1 cellular context compared by ENCODE assay signal in genomic region chr14:22837059-22837749, GRCh38.
A peak's percentile ranks its signal among the peaks of the same experiment; 100 is the strongest.
TF ChIP-seq lines count a peak whose summit lies in the region.

No MANE protein-coding gene starts in this region.

TF ChIP-seq in HepG2, 621 proteins besides CTCF, POLR2A, EP300 and RAD21 (continued from another document and continues in another):
- 0 out of 2 replicates have a peak, but pooled peaks have one; percentile 59 for TF ChIP-seq ZFYVE20 (CRISPR knock-in tag; IDR thresholded peaks at IDR 0.05; ENCODE audit: borderline replicate concordance, low read depth)
- no peak for TF ChIP-seq SMARCE1 (IDR thresholded peaks at IDR 0.05; ENCODE audit: borderline replicate concordance)
- TF ChIP-seq, protein P1, sequence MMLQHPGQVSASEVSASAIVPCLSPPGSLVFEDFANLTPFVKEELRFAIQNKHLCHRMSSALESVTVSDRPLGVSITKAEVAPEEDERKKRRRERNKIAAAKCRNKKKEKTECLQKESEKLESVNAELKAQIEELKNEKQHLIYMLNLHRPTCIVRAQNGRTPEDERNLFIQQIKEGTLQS (CRISPR knock-in tag; IDR thresholded peaks at IDR 0.05): no peak
- TF ChIP-seq ZNF557 (CRISPR knock-in tag; IDR thresholded peaks at IDR 0.05): no peak
- peak; percentile 91 for TF ChIP-seq ZNF883 (CRISPR knock-in tag; IDR thresholded peaks at IDR 0.05; ENCODE audit: not compliant biosample characterization)
- TF ChIP-seq HNRNPLL (IDR thresholded peaks at IDR 0.05; ENCODE audit: low read depth, low read length, poor library complexity, severe bottlenecking): peak; percentile 59
- TF ChIP-seq ZNF850 (CRISPR knock-in tag; conservative IDR thresholded peaks at IDR 0.05): no peak
- TF ChIP-seq, protein P2, sequence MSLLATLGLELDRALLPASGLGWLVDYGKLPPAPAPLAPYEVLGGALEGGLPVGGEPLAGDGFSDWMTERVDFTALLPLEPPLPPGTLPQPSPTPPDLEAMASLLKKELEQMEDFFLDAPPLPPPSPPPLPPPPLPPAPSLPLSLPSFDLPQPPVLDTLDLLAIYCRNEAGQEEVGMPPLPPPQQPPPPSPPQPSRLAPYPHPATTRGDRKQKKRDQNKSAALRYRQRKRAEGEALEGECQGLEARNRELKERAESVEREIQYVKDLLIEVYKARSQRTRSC (CRISPR knock-in tag; IDR thresholded peaks at IDR 0.05; ENCODE audit: low read depth): peak; percentile 84; the same call in 1 of the 2 replicates
- TF ChIP-seq NCOR1 (IDR thresholded peaks at IDR 0.05; ENCODE audit: borderline replicate concordance, low read length): no peak
- no peak for TF ChIP-seq ZNF737 (CRISPR knock-in tag; IDR thresholded peaks at IDR 0.05; ENCODE audit: borderline replicate concordance)
- TF ChIP-seq, protein P3, sequence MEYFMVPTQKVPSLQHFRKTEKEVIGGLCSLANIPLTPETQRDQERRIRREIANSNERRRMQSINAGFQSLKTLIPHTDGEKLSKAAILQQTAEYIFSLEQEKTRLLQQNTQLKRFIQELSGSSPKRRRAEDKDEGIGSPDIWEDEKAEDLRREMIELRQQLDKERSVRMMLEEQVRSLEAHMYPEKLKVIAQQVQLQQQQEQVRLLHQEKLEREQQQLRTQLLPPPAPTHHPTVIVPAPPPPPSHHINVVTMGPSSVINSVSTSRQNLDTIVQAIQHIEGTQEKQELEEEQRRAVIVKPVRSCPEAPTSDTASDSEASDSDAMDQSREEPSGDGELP (IDR thresholded peaks at IDR 0.05; ENCODE audit: borderline replicate concordance, low read depth): no peak
- peak; percentile 97 for TF ChIP-seq ZNF274 (CRISPR knock-in tag; IDR thresholded peaks at IDR 0.05)
- peak; percentile 92 for TF ChIP-seq ZNF563 (CRISPR knock-in tag; IDR thresholded peaks at IDR 0.05)
- peak; percentile 78 for TF ChIP-seq SALL1 (CRISPR knock-in tag; IDR thresholded peaks at IDR 0.05)
- TF ChIP-seq ARNT (IDR thresholded peaks at IDR 0.05): no peak
- TF ChIP-seq RFX1 (IDR thresholded peaks at IDR 0.05): no peak
- peak; percentile 81; the same call in 1 of the 2 replicates for TF ChIP-seq ZBTB7A (CRISPR knock-in tag; IDR thresholded peaks at IDR 0.05)
- no peak for TF ChIP-seq HNRNPH1 (optimal IDR thresholded peaks at IDR 0.05; ENCODE audit: low read depth, low read length)
- peak; percentile 80; the same call in 1 of the 2 replicates for TF ChIP-seq KDM3A (CRISPR knock-in tag; IDR thresholded peaks at IDR 0.05; ENCODE audit: low read depth)
- TF ChIP-seq PHF8 (CRISPR knock-in tag; IDR thresholded peaks at IDR 0.05): peak; percentile 68
- 0 out of 2 replicates have a peak, but pooled peaks have one; percentile 26 for TF ChIP-seq ZNF790 (CRISPR knock-in tag; IDR thresholded peaks at IDR 0.05; ENCODE audit: borderline replicate concordance)
- TF ChIP-seq NFIB (CRISPR knock-in tag; IDR thresholded peaks at IDR 0.05; ENCODE audit: borderline replicate concordance): peak; percentile 70; the same call in 1 of the 2 replicates
- TF ChIP-seq TAF1 (CRISPR knock-in tag; IDR thresholded peaks at IDR 0.05): peak; percentile 42
- TF ChIP-seq, protein P4, sequence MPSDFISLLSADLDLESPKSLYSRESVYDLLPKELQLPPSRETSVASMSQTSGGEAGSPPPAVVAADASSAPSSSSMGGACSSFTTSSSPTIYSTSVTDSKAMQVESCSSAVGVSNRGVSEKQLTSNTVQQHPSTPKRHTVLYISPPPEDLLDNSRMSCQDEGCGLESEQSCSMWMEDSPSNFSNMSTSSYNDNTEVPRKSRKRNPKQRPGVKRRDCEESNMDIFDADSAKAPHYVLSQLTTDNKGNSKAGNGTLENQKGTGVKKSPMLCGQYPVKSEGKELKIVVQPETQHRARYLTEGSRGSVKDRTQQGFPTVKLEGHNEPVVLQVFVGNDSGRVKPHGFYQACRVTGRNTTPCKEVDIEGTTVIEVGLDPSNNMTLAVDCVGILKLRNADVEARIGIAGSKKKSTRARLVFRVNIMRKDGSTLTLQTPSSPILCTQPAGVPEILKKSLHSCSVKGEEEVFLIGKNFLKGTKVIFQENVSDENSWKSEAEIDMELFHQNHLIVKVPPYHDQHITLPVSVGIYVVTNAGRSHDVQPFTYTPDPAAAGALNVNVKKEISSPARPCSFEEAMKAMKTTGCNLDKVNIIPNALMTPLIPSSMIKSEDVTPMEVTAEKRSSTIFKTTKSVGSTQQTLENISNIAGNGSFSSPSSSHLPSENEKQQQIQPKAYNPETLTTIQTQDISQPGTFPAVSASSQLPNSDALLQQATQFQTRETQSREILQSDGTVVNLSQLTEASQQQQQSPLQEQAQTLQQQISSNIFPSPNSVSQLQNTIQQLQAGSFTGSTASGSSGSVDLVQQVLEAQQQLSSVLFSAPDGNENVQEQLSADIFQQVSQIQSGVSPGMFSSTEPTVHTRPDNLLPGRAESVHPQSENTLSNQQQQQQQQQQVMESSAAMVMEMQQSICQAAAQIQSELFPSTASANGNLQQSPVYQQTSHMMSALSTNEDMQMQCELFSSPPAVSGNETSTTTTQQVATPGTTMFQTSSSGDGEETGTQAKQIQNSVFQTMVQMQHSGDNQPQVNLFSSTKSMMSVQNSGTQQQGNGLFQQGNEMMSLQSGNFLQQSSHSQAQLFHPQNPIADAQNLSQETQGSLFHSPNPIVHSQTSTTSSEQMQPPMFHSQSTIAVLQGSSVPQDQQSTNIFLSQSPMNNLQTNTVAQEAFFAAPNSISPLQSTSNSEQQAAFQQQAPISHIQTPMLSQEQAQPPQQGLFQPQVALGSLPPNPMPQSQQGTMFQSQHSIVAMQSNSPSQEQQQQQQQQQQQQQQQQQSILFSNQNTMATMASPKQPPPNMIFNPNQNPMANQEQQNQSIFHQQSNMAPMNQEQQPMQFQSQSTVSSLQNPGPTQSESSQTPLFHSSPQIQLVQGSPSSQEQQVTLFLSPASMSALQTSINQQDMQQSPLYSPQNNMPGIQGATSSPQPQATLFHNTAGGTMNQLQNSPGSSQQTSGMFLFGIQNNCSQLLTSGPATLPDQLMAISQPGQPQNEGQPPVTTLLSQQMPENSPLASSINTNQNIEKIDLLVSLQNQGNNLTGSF (CRISPR knock-in tag; IDR thresholded peaks at IDR 0.05): no peak
- TF ChIP-seq GATA4 (IDR thresholded peaks at IDR 0.05; ENCODE audit: borderline replicate concordance, low read depth): no peak
- peak; percentile 34; the same call in 1 of the 2 replicates for TF ChIP-seq ZNF773 (CRISPR knock-in tag; IDR thresholded peaks at IDR 0.05; ENCODE audit: borderline replicate concordance)
- TF ChIP-seq RBAK (CRISPR knock-in tag; IDR thresholded peaks at IDR 0.05): no peak
- TF ChIP-seq ZNF780A (CRISPR knock-in tag; IDR thresholded peaks at IDR 0.05): no peak
- TF ChIP-seq MEIS1 (CRISPR knock-in tag; IDR thresholded peaks at IDR 0.05; ENCODE audit: borderline replicate concordance): 0 out of 2 replicates have a peak, but pooled peaks have one; percentile 73
- TF ChIP-seq HMGXB4 (CRISPR knock-in tag; IDR thresholded peaks at IDR 0.05; ENCODE audit: borderline replicate concordance in 1 of 2, low read depth in 1 of 2): peak; percentile 86 to 91
- no peak for TF ChIP-seq ZNF615 (CRISPR knock-in tag; IDR thresholded peaks at IDR 0.05; ENCODE audit: borderline replicate concordance)
- TF ChIP-seq ZNF264 (CRISPR knock-in tag; IDR thresholded peaks at IDR 0.05): 0 out of 2 replicates have a peak, but pooled peaks have one; percentile 6
- no peak; the same call in 1 of the 2 replicates for TF ChIP-seq THAP11 (CRISPR knock-in tag; IDR thresholded peaks at IDR 0.05)
- peak; percentile 67; the same call in 1 of the 2 replicates for TF ChIP-seq ZGPAT (CRISPR knock-in tag; IDR thresholded peaks at IDR 0.05)
- TF ChIP-seq KAT7 (CRISPR knock-in tag; IDR thresholded peaks at IDR 0.05; ENCODE audit: borderline replicate concordance): peak; percentile 71; the same call in 1 of the 2 replicates
- TF ChIP-seq GLI4 (CRISPR knock-in tag; IDR thresholded peaks at IDR 0.05; ENCODE audit: borderline replicate concordance): peak; percentile 86; the same call in 1 of the 2 replicates
- TF ChIP-seq, protein P5, sequence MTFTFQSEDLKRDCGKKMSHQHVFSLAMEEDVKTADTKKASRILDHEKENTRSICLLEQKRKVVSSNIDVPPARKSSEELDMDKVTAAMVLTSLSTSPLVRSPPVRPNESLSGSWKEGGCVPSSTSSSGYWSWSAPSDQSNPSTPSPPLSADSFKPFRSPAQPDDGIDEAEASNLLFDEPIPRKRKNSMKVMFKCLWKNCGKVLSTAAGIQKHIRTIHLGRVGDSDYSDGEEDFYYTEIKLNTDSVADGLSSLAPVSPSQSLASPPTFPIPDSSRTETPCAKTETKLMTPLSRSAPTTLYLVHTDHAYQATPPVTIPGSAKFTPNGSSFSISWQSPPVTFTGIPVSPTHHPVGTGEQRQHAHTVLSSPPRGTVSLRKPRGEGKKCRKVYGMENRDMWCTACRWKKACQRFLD (CRISPR knock-in tag; IDR thresholded peaks at IDR 0.05; ENCODE audit: borderline replicate concordance): no peak; the same call in 1 of the 2 replicates
- TF ChIP-seq SNRNP70 (IDR thresholded peaks at IDR 0.05; ENCODE audit: low read depth, low read length): no peak
- no peak for TF ChIP-seq HNRNPUL1 (IDR thresholded peaks at IDR 0.05; ENCODE audit: low read depth, low read length)
- TF ChIP-seq PHF20 (CRISPR knock-in tag; IDR thresholded peaks at IDR 0.05): peak; percentile 48
- TF ChIP-seq SNAPC2 (CRISPR knock-in tag; IDR thresholded peaks at IDR 0.05): peak; percentile 49
- TF ChIP-seq, protein P6, sequence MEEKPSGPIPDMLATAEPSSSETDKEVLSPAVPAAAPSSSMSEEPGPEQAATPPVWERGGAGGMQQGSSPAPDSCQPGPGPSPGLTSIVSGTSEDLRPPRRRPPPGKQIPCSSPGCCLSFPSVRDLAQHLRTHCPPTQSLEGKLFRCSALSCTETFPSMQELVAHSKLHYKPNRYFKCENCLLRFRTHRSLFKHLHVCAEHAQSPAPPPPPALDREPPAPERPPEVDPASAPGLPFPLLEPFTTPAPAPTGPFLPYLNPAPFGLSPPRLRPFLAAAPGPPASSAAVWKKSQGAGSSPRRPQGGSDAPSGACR (CRISPR knock-in tag; IDR thresholded peaks at IDR 0.05): no peak; the same call in 1 of the 2 replicates
- no peak for TF ChIP-seq ZC3H4 (CRISPR knock-in tag; IDR thresholded peaks at IDR 0.05; ENCODE audit: borderline replicate concordance)
- peak; percentile 39; the same call in 1 of the 2 replicates for TF ChIP-seq E2F1 (CRISPR knock-in tag; IDR thresholded peaks at IDR 0.05)
- TF ChIP-seq SMAD1 (CRISPR knock-in tag; IDR thresholded peaks at IDR 0.05; ENCODE audit: borderline replicate concordance, low read depth): peak; percentile 84; the same call in 1 of the 2 replicates
- TF ChIP-seq GPN1 (CRISPR knock-in tag; IDR thresholded peaks at IDR 0.05; ENCODE audit: borderline replicate concordance): no peak
- TF ChIP-seq, protein P7, sequence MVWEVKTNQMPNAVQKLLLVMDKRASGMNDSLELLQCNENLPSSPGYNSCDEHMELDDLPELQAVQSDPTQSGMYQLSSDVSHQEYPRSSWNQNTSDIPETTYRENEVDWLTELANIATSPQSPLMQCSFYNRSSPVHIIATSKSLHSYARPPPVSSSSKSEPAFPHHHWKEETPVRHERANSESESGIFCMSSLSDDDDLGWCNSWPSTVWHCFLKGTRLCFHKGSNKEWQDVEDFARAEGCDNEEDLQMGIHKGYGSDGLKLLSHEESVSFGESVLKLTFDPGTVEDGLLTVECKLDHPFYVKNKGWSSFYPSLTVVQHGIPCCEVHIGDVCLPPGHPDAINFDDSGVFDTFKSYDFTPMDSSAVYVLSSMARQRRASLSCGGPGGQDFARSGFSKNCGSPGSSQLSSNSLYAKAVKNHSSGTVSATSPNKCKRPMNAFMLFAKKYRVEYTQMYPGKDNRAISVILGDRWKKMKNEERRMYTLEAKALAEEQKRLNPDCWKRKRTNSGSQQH (CRISPR knock-in tag; IDR thresholded peaks at IDR 0.05; ENCODE audit: low read depth): no peak
- no peak for TF ChIP-seq TBL1XR1 (IDR thresholded peaks at IDR 0.05; ENCODE audit: borderline replicate concordance, low read length, partially characterized antibody)
- TF ChIP-seq, protein P8, sequence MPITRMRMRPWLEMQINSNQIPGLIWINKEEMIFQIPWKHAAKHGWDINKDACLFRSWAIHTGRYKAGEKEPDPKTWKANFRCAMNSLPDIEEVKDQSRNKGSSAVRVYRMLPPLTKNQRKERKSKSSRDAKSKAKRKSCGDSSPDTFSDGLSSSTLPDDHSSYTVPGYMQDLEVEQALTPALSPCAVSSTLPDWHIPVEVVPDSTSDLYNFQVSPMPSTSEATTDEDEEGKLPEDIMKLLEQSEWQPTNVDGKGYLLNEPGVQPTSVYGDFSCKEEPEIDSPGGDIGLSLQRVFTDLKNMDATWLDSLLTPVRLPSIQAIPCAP (CRISPR knock-in tag; IDR thresholded peaks at IDR 0.05; ENCODE audit: low read depth): 0 out of 2 replicates have a peak, but pooled peaks have one; percentile 40
